ENCODE assay signal across 22 cellular contexts in genomic region chr2:201768918-201769317, GRCh38. TPM values are rescaled to one million over a fixed set of nuclear protein-coding genes. Genes with fewer than 3 reads are reported as not detected.
DNase-seq lines count a peak whose midpoint lies in the region; ATAC-seq and TF ChIP-seq lines count a peak whose summit lies in the region.
"Had no signal": no experiment of that assay in that cellular context is flagged by ENCODE, and none has a peak within 500 bp of the region (broad histone marks: within the 10 kb centered on the region; RNA-seq: fewer than 3 reads in every experiment).

No MANE protein-coding gene starts in this region.

- no peaks in the 10 kb centered on the region for H3K27me3 ChIP-seq in adrenal gland
- H3K27me3 ChIP-seq: gastrocnemius medialis, neutrophil, Peyer's patch, tibial nerve had no signal

- H3K27ac Mint-ChIP-seq in HFFc6 (peak overlapping the region; percentile 20), natural killer cell (no peak overlapping the region)
- H3K27ac Mint-ChIP-seq in activated T-cell treated with anti-CD3 and anti-CD28 coated beads, Interleukin-2, amount 50 U/mL, for 72 hours = no peak overlapping the region
- H3K27ac Mint-ChIP-seq in activated naive CD8-positive, alpha-beta T cell treated with anti-CD3 and anti-CD28 coated beads for 36 hours = no peak overlapping the region
- H3K27ac Mint-ChIP-seq: activated T-helper 2 cell treated with anti-CD3 and anti-CD28 coated beads, Interferon-gamma antibody, Interleukin-2, Interleukin-4, amounts not matched to agents 10 μg/mL and 5 μg/mL and 100 μg/mL, durations not matched to agents 14 hours and 24 hours and 36 hours; CD8-positive, alpha-beta memory T cell; stimulated activated naive B cell treated with anti-CD40 and anti-IgM and Interleukin-4, amounts not matched to agents 10 μg/mL and 1 μg/mL and 100 μg/mL, for 72 hours had no signal

- H3K27ac ChIP-seq in adrenal gland = no peak overlapping the region
- H3K27ac ChIP-seq: neutrophil, Peyer's patch had no signal

- in situ Hi-C loops in astrocyte of the spinal cord (cut with HindIII; ENCODE audit: low sequenced_read_pairs) = no loop called here

- peak overlapping the region; percentile 62 for H3K4me3 Mint-ChIP-seq in HFFc6
- no peak overlapping the region for H3K4me3 Mint-ChIP-seq in natural killer cell
- H3K4me3 Mint-ChIP-seq in activated T-cell treated with anti-CD3 and anti-CD28 coated beads, Interleukin-2, amount 50 U/mL, for 72 hours = no peak overlapping the region
- no peak overlapping the region for H3K4me3 Mint-ChIP-seq in activated naive CD8-positive, alpha-beta T cell treated with anti-CD3 and anti-CD28 coated beads for 36 hours
- H3K4me3 Mint-ChIP-seq: CD8-positive, alpha-beta memory T cell; stimulated activated naive B cell treated with anti-CD40 and anti-IgM and Interleukin-4, amounts not matched to agents 10 μg/mL and 1 μg/mL and 100 μg/mL, for 72 hours had no signal

- peak; percentile 43 for DNase-seq in AG08396 (ENCODE audit: low spot score)
- peak; percentile 46 for DNase-seq in HFFc6
- DNase-seq in astrocyte of the spinal cord (ENCODE audit: low read depth, low spot score) = peak; percentile 43
- DNase-seq in hepatic stellate cell (ENCODE audit: low spot score) = peak; percentile 45
- no peak for DNase-seq in adrenal gland
- no peak for DNase-seq in natural killer cell
- DNase-seq in activated T-cell treated with anti-CD3 and anti-CD28 coated beads, Interleukin-2, amount 50 U/mL, for 72 hours = no peak
- DNase-seq in activated naive CD8-positive, alpha-beta T cell treated with anti-CD3 and anti-CD28 coated beads for 36 hours = no peak
- DNase-seq: CD8-positive, alpha-beta memory T cell; DMS79 treated with DMSO at 0.1 percent for 48 hours; gastrocnemius medialis; H7; left ventricle myocardium superior; mucosa of descending colon; Peyer's patch; right cardiac atrium; stimulated activated naive B cell treated with anti-CD40 and anti-IgM and Interleukin-4, amounts not matched to agents 10 μg/mL and 1 μg/mL and 100 μg/mL, for 72 hours had no signal

- peaks cover 46% of the 10 kb centered on the region for H3K36me3 Mint-ChIP-seq in HFFc6 (ENCODE audit: low read depth)
- H3K36me3 Mint-ChIP-seq in natural killer cell = no peaks in the 10 kb centered on the region
- peaks cover 2 to 4% of the 10 kb centered on the region in 2 donors for H3K36me3 Mint-ChIP-seq in activated T-cell treated with anti-CD3 and anti-CD28 coated beads, Interleukin-2, amount 50 U/mL, for 72 hours (ENCODE audit: insufficient read depth in 2 of 2)
- H3K36me3 Mint-ChIP-seq in activated naive CD8-positive, alpha-beta T cell treated with anti-CD3 and anti-CD28 coated beads for 36 hours = peaks cover 10% of the 10 kb centered on the region

- TF ChIP-seq CTCF in HFFc6 (IDR thresholded peaks at IDR 0.05) (no peak), astrocyte of the spinal cord (IDR thresholded peaks at IDR 0.05; ENCODE audit: low read depth, low read length) (no peak), adrenal gland (IDR thresholded peaks at IDR 0.05) (no peak), natural killer cell (IDR thresholded peaks at IDR 0.05) (no peak)

- H3K27me3 Mint-ChIP-seq in HFFc6 (ENCODE audit: insufficient read depth) (no peaks in the 10 kb centered on the region), natural killer cell (ENCODE audit: low read depth in 2 of 2) (no peaks in the 10 kb centered on the region)
- H3K27me3 Mint-ChIP-seq in activated T-cell treated with anti-CD3 and anti-CD28 coated beads, Interleukin-2, amount 50 U/mL, for 72 hours (ENCODE audit: low read depth) = no peaks in the 10 kb centered on the region
- no peaks in the 10 kb centered on the region for H3K27me3 Mint-ChIP-seq in activated naive CD8-positive, alpha-beta T cell treated with anti-CD3 and anti-CD28 coated beads for 36 hours
- H3K27me3 Mint-ChIP-seq: CD8-positive, alpha-beta memory T cell; stimulated activated naive B cell treated with anti-CD40 and anti-IgM and Interleukin-4, amounts not matched to agents 10 μg/mL and 1 μg/mL and 100 μg/mL, for 72 hours had no signal

- no peaks in the 10 kb centered on the region for H3K9me3 ChIP-seq in adrenal gland (replicated peaks in 1 of 3)
- H3K9me3 ChIP-seq: gastrocnemius medialis, mucosa of descending colon, neutrophil, Peyer's patch, tibial nerve had no signal

- H3K4me1 ChIP-seq in adrenal gland (replicated peaks in 1 of 2) = no peaks in the 10 kb centered on the region
- H3K4me1 ChIP-seq: Peyer's patch had no signal

- intact Hi-C loops in adrenal gland (cut with DNase I) = no loop called here
- intact Hi-C loops in natural killer cell (cut with micrococcal nuclease) = no loop called here

- H3K4me3 ChIP-seq in astrocyte of the spinal cord (ENCODE audit: low read depth, low read length) (no peak overlapping the region), adrenal gland (no peak overlapping the region)
- H3K4me3 ChIP-seq: gastrocnemius medialis, K562, mucosa of descending colon, Peyer's patch had no signal

- H3K9me3 Mint-ChIP-seq in HFFc6 (no peaks in the 10 kb centered on the region), natural killer cell (no peaks in the 10 kb centered on the region)
- no peaks in the 10 kb centered on the region for H3K9me3 Mint-ChIP-seq in activated T-cell treated with anti-CD3 and anti-CD28 coated beads, Interleukin-2, amount 50 U/mL, for 72 hours
- no peaks in the 10 kb centered on the region for H3K9me3 Mint-ChIP-seq in activated naive CD8-positive, alpha-beta T cell treated with anti-CD3 and anti-CD28 coated beads for 36 hours
- H3K9me3 Mint-ChIP-seq: activated T-helper 2 cell treated with anti-CD3 and anti-CD28 coated beads, Interferon-gamma antibody, Interleukin-2, Interleukin-4, amounts not matched to agents 10 μg/mL and 5 μg/mL and 100 μg/mL, durations not matched to agents 14 hours and 24 hours and 36 hours; stimulated activated naive B cell treated with anti-CD40 and anti-IgM and Interleukin-4, amounts not matched to agents 10 μg/mL and 1 μg/mL and 100 μg/mL, for 72 hours had no signal

- WGBS in adrenal gland, 4 donors = 88 to 97% (median 93%) methylated on average over 1 of the region's 1 CpG

- H3K4me1 Mint-ChIP-seq in HFFc6 (ENCODE audit: low read depth) (peaks cover 52% of the 10 kb centered on the region), natural killer cell (peaks cover 8% of the 10 kb centered on the region in 2 donors)
- peaks cover 7% of the 10 kb centered on the region for H3K4me1 Mint-ChIP-seq in activated T-cell treated with anti-CD3 and anti-CD28 coated beads, Interleukin-2, amount 50 U/mL, for 72 hours (ENCODE audit: low read depth)
- peaks cover 10% of the 10 kb centered on the region for H3K4me1 Mint-ChIP-seq in activated naive CD8-positive, alpha-beta T cell treated with anti-CD3 and anti-CD28 coated beads for 36 hours

- peaks cover 0 to 4% of the 10 kb centered on the region in 2 donors for H3K36me3 ChIP-seq in adrenal gland (replicated peaks in 1 of 2)
- H3K36me3 ChIP-seq: neutrophil had no signal

- no peak for ATAC-seq in natural killer cell
- no peak for ATAC-seq in activated T-cell treated with anti-CD3 and anti-CD28 coated beads, Interleukin-2, amount 50 U/mL, for 72 hours (replicated peaks in 1 of 2)
- ATAC-seq: activated CD4-positive, CD25-positive, alpha-beta regulatory T cell treated with anti-CD3 and anti-CD28 coated beads, Interleukin-2, amount 50 U/mL, for 24 hours; gastrocnemius medialis; K562; left ventricle myocardium superior; mucosa of descending colon; right cardiac atrium; stimulated activated naive B cell treated with anti-CD40 and anti-IgM and Interleukin-4, amounts not matched to agents 10 μg/mL and 1 μg/mL and 100 μg/mL, for 72 hours had no signal

- TF ChIP-seq POLR2A in adrenal gland (IDR thresholded peaks at IDR 0.05) = no peak

RNA-seq across cellular contexts. Expression of gene ALS2, which starts 11.8 kb away (rescaled TPM):
- total RNA-seq in HFFc6 (2021; fragmentation: NEBNext Ultra II Directional; extraction: Animal tissue kit (Norgen Biotek cat#: 25700)) = 10 to 100 TPM; 44.8 to 54.0 (median 46.4) TPM
- total RNA-seq in adrenal gland = 10 to 100 TPM in 6 of 8 donors, 1 to 10 TPM in 2; 3.1 to 24.3 (median 15.5) TPM
- 10 to 100 TPM in 1 of 3 donors, 1 to 10 TPM in 2; 6.2 to 15.3 (median 9.9) TPM for polyA plus RNA-seq in adrenal gland
- total RNA-seq in natural killer cell = 10 to 100 TPM; 15.0 to 28.6 (median 19.1) TPM
- 10 to 100 TPM; 14.3 to 15.8 TPM for total RNA-seq in activated T-cell treated with anti-CD3 and anti-CD28 coated beads, Interleukin-2, amount 50 U/mL, for 72 hours
- total RNA-seq in activated naive CD8-positive, alpha-beta T cell treated with anti-CD3 and anti-CD28 coated beads for 36 hours = 10 to 100 TPM; 16.1 to 16.5 TPM

RNA-seq across cellular contexts. Expression of gene CDK15, which starts 37.4 kb away (rescaled TPM):
- total RNA-seq in HFFc6 (2021; fragmentation: NEBNext Ultra II Directional; extraction: Animal tissue kit (Norgen Biotek cat#: 25700)) = 10 to 100 TPM; 21.7 to 59.8 (median 49.4) TPM
- total RNA-seq in adrenal gland (1 to 10 TPM in 1 of 8 donors, under 1 TPM in 6, not detected in 1; 0.06 to 1.1 (median 0.14) TPM), natural killer cell (1 to 10 TPM in 1 of 3 donors, under 1 TPM in 1, not detected in 1; 0.72 to 2.5 TPM)
- under 1 TPM; 0.10 to 0.80 (median 0.13) TPM for polyA plus RNA-seq in adrenal gland
- total RNA-seq in activated T-cell treated with anti-CD3 and anti-CD28 coated beads, Interleukin-2, amount 50 U/mL, for 72 hours = not detected
- total RNA-seq in activated naive CD8-positive, alpha-beta T cell treated with anti-CD3 and anti-CD28 coated beads for 36 hours = not detected
- total RNA-seq: activated T-helper 2 cell treated with anti-CD3 and anti-CD28 coated beads, Interferon-gamma antibody, Interleukin-2, Interleukin-4, amounts not matched to agents 10 μg/mL and 5 μg/mL and 100 μg/mL, durations not matched to agents 14 hours and 24 hours and 36 hours; CD8-positive, alpha-beta memory T cell; H7; K562 had no signal
- polyA plus RNA-seq: CD8-positive, alpha-beta memory T cell; K562 had no signal

Comparison
In these comparisons a context has a peak if more than half of its experiments do, and no peak if none do; other contexts are left out.
1. DNase-seq: peak in AG08396 (single experiment), HFFc6 (single experiment), astrocyte of the spinal cord (single experiment) and hepatic stellate cell (single experiment); none in adrenal gland (0 of 7), natural killer cell (single experiment), activated T-cell treated with anti-CD3 and anti-CD28 coated beads, Interleukin-2, amount 50 U/mL, for 72 hours (0 of 2) and activated naive CD8-positive, alpha-beta T cell treated with anti-CD3 and anti-CD28 coated beads for 36 hours (single experiment).
2. RNA of gene CDK15, which starts 37.4 kb away (total RNA-seq): 21.7 to 59.8 TPM in HFFc6; 0.72 to 2.5 TPM in natural killer cell, 0.06 to 1.1 TPM in adrenal gland, not detected in activated T-cell treated with anti-CD3 and anti-CD28 coated beads, Interleukin-2, amount 50 U/mL, for 72 hours and not detected in activated naive CD8-positive, alpha-beta T cell treated with anti-CD3 and anti-CD28 coated beads for 36 hours; every median in the first group is over 4 times any median in the second.